Comparison of ENCODE assay signal across 8 cellular contexts in the genomic region with DNA sequence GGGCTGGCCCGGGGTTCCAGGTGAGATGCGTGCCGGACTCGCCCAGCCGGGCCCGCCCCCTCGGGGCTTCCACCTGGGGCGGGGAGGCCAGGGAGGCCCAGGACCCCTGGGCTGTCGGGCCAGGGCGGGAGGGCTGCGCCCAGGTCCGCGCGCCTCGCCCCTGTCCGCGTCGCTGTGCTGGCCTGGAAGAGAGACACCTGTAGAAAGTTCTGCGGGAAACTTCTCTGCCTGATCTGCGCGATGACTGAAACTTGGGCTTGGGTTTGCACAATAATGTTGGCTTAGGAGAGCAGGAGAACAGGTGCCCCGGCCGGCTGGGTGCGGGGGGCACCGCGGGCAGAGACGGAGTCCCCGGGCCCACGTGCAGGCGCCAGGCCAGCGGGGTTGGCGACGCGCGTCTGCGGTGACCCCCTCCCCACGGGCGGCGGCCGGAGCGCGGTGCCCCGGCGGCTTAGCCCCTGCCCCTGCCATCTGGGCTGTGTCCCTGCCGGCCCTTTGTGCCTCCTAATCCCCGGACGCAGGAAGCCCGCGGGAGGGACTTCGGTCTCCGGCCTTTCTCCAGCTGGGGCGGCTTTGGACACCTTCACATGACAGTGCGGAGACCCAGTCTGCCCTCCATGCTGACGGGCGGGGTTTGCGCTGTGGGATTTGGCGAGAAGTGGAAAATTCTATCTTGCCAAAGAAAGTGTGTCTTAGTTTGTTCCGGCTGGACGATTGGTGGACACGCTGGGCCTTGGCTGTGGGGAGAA. TPM values are rescaled to one million over a fixed set of nuclear protein-coding genes. Genes with fewer than 3 reads are reported as not detected.
DNase-seq lines count a peak whose midpoint lies in the region; ATAC-seq, FAIRE-seq and TF ChIP-seq lines count a peak whose summit lies in the region.

No MANE protein-coding gene starts in this region.

- peaks cover 33% of the 10 kb centered on the region for H3F3A ChIP-seq in neural progenitor cell (ENCODE audit: low read depth)

- 7% methylated on average over 12 of the region's 60 CpGs; no CpG with 5 or more reads in 1 of the 2 experiments for WGBS in H1 (ENCODE audit: extremely low coverage in 1 of 2, insufficient coverage in 1 of 2, insufficient read length in 1 of 2, insufficient replicate concordance in 2 of 2, low coverage in 1 of 2, low lambda C conversion rate in 2 of 2, missing lambda C conversion rate in 1 of 2), 2 experiments

- H3K27ac Mint-ChIP-seq in neural progenitor cell: no peak overlapping the region

- no peak overlapping the region for H3K23ac ChIP-seq in H1 (ENCODE audit: insufficient read length)

- peaks cover 21% of the 10 kb centered on the region for H3K4me1 Mint-ChIP-seq in neural progenitor cell

- H3K4me3 ChIP-seq in H1 (ENCODE audit: extremely low read depth in 1 of 4, insufficient read depth in 2 of 4, low read depth in 3 of 4, low read length in 4 of 4) (peak overlapping the region; percentile 53 to 93 (median 63)), neural progenitor cell (peak overlapping the region; percentile 87)

- H2BK15ac ChIP-seq in H1 (ENCODE audit: low read length): no peak overlapping the region

- H2AFZ ChIP-seq in H1 (ENCODE audit: low read length) (no peak overlapping the region), neural progenitor cell (replicated peaks) (peak overlapping the region; percentile 23)

- H3K9ac ChIP-seq in H1 (replicated peaks in 1 of 4; ENCODE audit: extremely low read depth in 1 of 4, low read depth in 3 of 4, low read length in 3 of 4) (peak overlapping the region in 2 of 4 experiments; percentile 29 to 55; a peak in 3 of 7 replicates), neural progenitor cell (no peak overlapping the region)

- H4K20me1 ChIP-seq in H1 (replicated peaks in 1 of 2; ENCODE audit: control insufficient read depth in 1 of 2, insufficient read depth in 2 of 2, low read length in 2 of 2) (peaks cover 3 to 18% of the 10 kb centered on the region in 2 experiments), neural progenitor cell (ENCODE audit: low read depth) (peaks cover 47% of the 10 kb centered on the region)

- no peak overlapping the region for H2AK5ac ChIP-seq in H1 (ENCODE audit: low read depth, low read length)

- no peak for FAIRE-seq in H1 (lab: Jason Lieb, UNC)

- H2BK120ac ChIP-seq in H1 (replicated peaks; ENCODE audit: low read depth, low read length): no peak overlapping the region

- peaks cover 2% of the 10 kb centered on the region; the same call in 1 of the 2 replicates for H3K79me1 ChIP-seq in H1 (ENCODE audit: low read depth, low read length)

- peaks cover 22% of the 10 kb centered on the region for H3K27me3 Mint-ChIP-seq in neural progenitor cell (ENCODE audit: insufficient read depth, low read depth)

- no peak overlapping the region for H3K14ac ChIP-seq in H1 (ENCODE audit: insufficient read length)

- H3K79me2 ChIP-seq in H1 (ENCODE audit: control insufficient read depth in 1 of 2, insufficient read depth in 2 of 2, low read length in 2 of 2) (peaks cover 0 to 7% of the 10 kb centered on the region in 2 experiments; a peak in 1 of 4 replicates), neural progenitor cell (ENCODE audit: low read depth) (peaks cover 32% of the 10 kb centered on the region)

- no peak for TF ChIP-seq EP300 in H1 (IDR thresholded peaks at IDR 0.05; ENCODE audit: borderline replicate concordance in 1 of 2, low read depth in 2 of 2, low read length in 2 of 2)

- no peak overlapping the region for H3K18ac ChIP-seq in H1 (ENCODE audit: extremely low read depth, low read length)

- H3K36me3 ChIP-seq in H1 (ENCODE audit: control insufficient read depth in 2 of 4, insufficient read depth in 4 of 4, low read length in 3 of 4): peaks cover 0 to 22% (median 4%) of the 10 kb centered on the region in 4 experiments; a peak in 5 of 8 replicates
- no peaks in the 10 kb centered on the region for H3K36me3 ChIP-seq in neural progenitor cell

- H3K9me3 ChIP-seq in H1 (ENCODE audit: insufficient read depth in 2 of 2, low read depth in 1 of 2, low read length in 1 of 2): no peaks in the 10 kb centered on the region
- H3K9me3 ChIP-seq in neural progenitor cell (ENCODE audit: low read depth): no peaks in the 10 kb centered on the region

- POLR2A ChIA-PET in H1 (lab: Charles Lee; ENCODE audit: partially characterized antibody): interaction anchor here (0.8 to 2.9 kb wide), 10 partner anchors 9 to 75 kb away, joined by 3 to 23 read pairs (median 4); a partner anchor contains a TSS

- H3K27me3 ChIP-seq in H1 (replicated peaks in 1 of 4; ENCODE audit: control insufficient read depth in 3 of 4, extremely low read depth in 1 of 4, insufficient read depth in 3 of 4, low read length in 3 of 4) (no peaks in the 10 kb centered on the region; a peak in 1 of 7 replicates), neural progenitor cell (no peaks in the 10 kb centered on the region)

- no peak overlapping the region for H3K4ac ChIP-seq in H1 (replicated peaks; ENCODE audit: insufficient read length, low read depth, low read length)

- no peak for ATAC-seq in HG03039 (IDR thresholded peaks at IDR 0.05; ENCODE audit: unreplicated experiment)

- CTCF ChIA-PET in H1 (lab: Charles Lee; ENCODE audit: partially characterized antibody): interaction anchor here (0.6 to 3.4 kb wide), 14 partner anchors 8 to 1760 kb away, joined by 3 to 16 read pairs (median 4); a partner anchor contains a TSS

- no peak for TF ChIP-seq RAD21 in H1 (IDR thresholded peaks at IDR 0.05 in 1 of 2, conservative IDR thresholded peaks at IDR 0.05 in 1 of 2; ENCODE audit: low read depth in 2 of 2, low read length in 2 of 2)

- TF ChIP-seq POLR2A in H1 (IDR thresholded peaks at IDR 0.05; ENCODE audit: control extremely low read depth in 1 of 2, low read depth in 2 of 2, low read length in 2 of 2): no peak

- H3K27ac ChIP-seq in H1 (ENCODE audit: low read depth, low read length) (no peak overlapping the region), neural progenitor cell (no peak overlapping the region)

- peaks cover 11% of the 10 kb centered on the region; the same call in 1 of the 2 replicates for H3K23me2 ChIP-seq in H1 (ENCODE audit: low read depth, low read length)

- H2BK12ac ChIP-seq in H1 (ENCODE audit: low read depth, low read length): no peak overlapping the region

- no peak overlapping the region for H2BK5ac ChIP-seq in H1 (ENCODE audit: low read depth, low read length)

- H3K56ac ChIP-seq in H1 (replicated peaks; ENCODE audit: insufficient read length, low read depth, low read length): peak overlapping the region; percentile 39

- H3K4me2 ChIP-seq in H1 (ENCODE audit: insufficient read depth in 1 of 2, low read depth in 2 of 2, low read length in 2 of 2): peak overlapping the region; percentile 75 to 91
- peak overlapping the region; percentile 97 for H3K4me2 ChIP-seq in neural progenitor cell

- peak overlapping the region; percentile 52 for H4K91ac ChIP-seq in H1 (replicated peaks; ENCODE audit: insufficient read length, low read length)

- H2BK20ac ChIP-seq in H1 (ENCODE audit: low read length): no peak overlapping the region

- peak overlapping the region; percentile 64 for H4K5ac ChIP-seq in H1 (ENCODE audit: insufficient read length, low read depth, low read length)

- H4K8ac ChIP-seq in H1 (ENCODE audit: extremely low read depth, insufficient read depth, low read length): no peak overlapping the region; the same call in 1 of the 2 replicates

- H3K4me1 ChIP-seq in H1 (replicated peaks in 1 of 4; ENCODE audit: control insufficient read depth in 3 of 4, insufficient read depth in 4 of 4, low read length in 3 of 4) (peaks cover 0 to 14% (median 6%) of the 10 kb centered on the region in 4 experiments; a peak in 6 of 7 replicates), neural progenitor cell (peaks cover 7% of the 10 kb centered on the region)

- peak; percentile 62 for DNase-seq in activated CD8-positive, alpha-beta memory T cell treated with anti-CD3 and anti-CD28 coated beads for 24 hours
- no peak for DNase-seq in activated CD8-positive, alpha-beta memory T cell treated with anti-CD3 and anti-CD28 coated beads, Interleukin-2, amount 50 U/mL, for 48 hours
- peak; percentile 63 for DNase-seq in NCI-H69 (lab: John Stamatoyannopoulos, UW)
- peak in 1 of 2 experiments; percentile 66 for DNase-seq in H1 (ENCODE audit: low read depth in 1 of 2, low spot score in 2 of 2)
- peak; percentile 93 for DNase-seq in neural progenitor cell (ENCODE audit: low spot score)
- DNase-seq in stimulated activated CD8-positive, alpha-beta memory T cell treated with anti-CD3 and anti-CD28 coated beads, Interleukin-4, amount 100 ng/mL, for 48 hours: no peak
- DNase-seq in middle frontal gyrus (ENCODE audit: extremely low spot score, low spot score): no peak

- peaks cover 8% of the 10 kb centered on the region for H3K36me3 Mint-ChIP-seq in neural progenitor cell

- H3K9me3 Mint-ChIP-seq in neural progenitor cell: no peaks in the 10 kb centered on the region

- TF ChIP-seq CTCF in H1 (IDR thresholded peaks at IDR 0.05; ENCODE audit: control extremely low read depth in 1 of 3, insufficient read depth in 1 of 3, low read depth in 1 of 3, low read length in 3 of 3) (no peak), neural progenitor cell (IDR thresholded peaks at IDR 0.05) (no peak)

- peak overlapping the region; percentile 77 for H3K4me3 Mint-ChIP-seq in neural progenitor cell

RNA-seq across cellular contexts. Expression of a gene that starts 0.5 kb away (rescaled TPM):
- 64.5 and 66.6 TPM in 2 replicates for total RNA-seq in H1 (2021; fragmentation: NEBNext Ultra II Directional; extraction: Animal tissue kit (Norgen Biotek cat#: 25700))
- polyA plus RNA-seq in H1 (2011; rRNA removed): 77.1 and 126 TPM in 2 replicates
- 90.7 TPM for polyA plus RNA-seq in H1 (2011; cell fraction: cytosol; rRNA removed)
- 171 TPM for polyA plus RNA-seq in H1 (2011; cell fraction: nucleus; rRNA removed)
- polyA plus RNA-seq in H1 (2012, experiment 1 of 2): 38.9 to 72.3 TPM (median 69.7 TPM) in 4 replicates
- polyA plus RNA-seq in H1 (2012, experiment 2 of 2): 58.3 TPM
- 47.7 TPM for polyA plus RNA-seq in H1 (2013, experiment 1 of 2)
- polyA plus RNA-seq in H1 (2013, experiment 2 of 2): 43.3 TPM
- polyA minus RNA-seq in H1 (2011; rRNA and poly(A)+ RNA removed): 22.8 and 39.6 TPM in 2 replicates
- polyA minus RNA-seq in H1 (2011; cell fraction: cytosol; rRNA and poly(A)+ RNA removed): 33.2 TPM
- 44.7 TPM for polyA minus RNA-seq in H1 (2011; cell fraction: nucleus; rRNA and poly(A)+ RNA removed)
- 16.6 and 60.2 TPM in 2 replicates for total RNA-seq in neural progenitor cell (ENCODE audit: low replicate concordance)

RNA-seq across cellular contexts. Expression of a gene that starts 9.7 kb away (rescaled TPM):
- 43.6 and 44.8 TPM in 2 replicates for total RNA-seq in H1 (2021; fragmentation: NEBNext Ultra II Directional; extraction: Animal tissue kit (Norgen Biotek cat#: 25700))
- polyA plus RNA-seq in H1 (2011; rRNA removed): 60.3 and 68.1 TPM in 2 replicates
- 52.7 TPM for polyA plus RNA-seq in H1 (2011; cell fraction: cytosol; rRNA removed)
- 106 TPM for polyA plus RNA-seq in H1 (2011; cell fraction: nucleus; rRNA removed)
- 41.4 to 67.2 TPM (median 56.3 TPM) in 4 replicates for polyA plus RNA-seq in H1 (2012, experiment 1 of 2)
- polyA plus RNA-seq in H1 (2012, experiment 2 of 2): 63.3 TPM
- 32.9 TPM for polyA plus RNA-seq in H1 (2013, experiment 1 of 2)
- 29.0 TPM for polyA plus RNA-seq in H1 (2013, experiment 2 of 2)
- polyA minus RNA-seq in H1 (2011; rRNA and poly(A)+ RNA removed): 35.2 and 45.8 TPM in 2 replicates
- polyA minus RNA-seq in H1 (2011; cell fraction: cytosol; rRNA and poly(A)+ RNA removed): 14.6 TPM
- 18.1 TPM for polyA minus RNA-seq in H1 (2011; cell fraction: nucleus; rRNA and poly(A)+ RNA removed)
- 20.5 and 47.8 TPM in 2 replicates for total RNA-seq in neural progenitor cell (ENCODE audit: low replicate concordance)

RNA-seq across cellular contexts. Expression of a gene that starts 10.6 kb away (rescaled TPM):
- 28.9 and 32.3 TPM in 2 replicates for total RNA-seq in H1 (2021; fragmentation: NEBNext Ultra II Directional; extraction: Animal tissue kit (Norgen Biotek cat#: 25700))
- polyA plus RNA-seq in H1 (2011; rRNA removed): 6.7 and 10.6 TPM in 2 replicates
- 6.0 TPM for polyA plus RNA-seq in H1 (2011; cell fraction: cytosol; rRNA removed)
- polyA plus RNA-seq in H1 (2011; cell fraction: nucleus; rRNA removed): 36.0 TPM
- polyA plus RNA-seq in H1 (2012, experiment 1 of 2): 10.0 to 15.3 TPM (median 14.4 TPM) in 4 replicates
- 12.7 TPM for polyA plus RNA-seq in H1 (2012, experiment 2 of 2)
- polyA plus RNA-seq in H1 (2013, experiment 1 of 2): 8.6 TPM
- 8.0 TPM for polyA plus RNA-seq in H1 (2013, experiment 2 of 2)
- polyA minus RNA-seq in H1 (2011; rRNA and poly(A)+ RNA removed): 9.0 and 13.9 TPM in 2 replicates
- 8.7 TPM for polyA minus RNA-seq in H1 (2011; cell fraction: cytosol; rRNA and poly(A)+ RNA removed)
- polyA minus RNA-seq in H1 (2011; cell fraction: nucleus; rRNA and poly(A)+ RNA removed): 19.4 TPM
- total RNA-seq in neural progenitor cell (ENCODE audit: low replicate concordance): 5.7 and 12.6 TPM in 2 replicates

Comparison
In these comparisons a context has a peak if more than half of its experiments do, and no peak if none do; other contexts are left out.
1. DNase-seq: peak in activated CD8-positive, alpha-beta memory T cell treated with anti-CD3 and anti-CD28 coated beads for 24 hours (single experiment), NCI-H69 (single experiment) and neural progenitor cell (single experiment); none in activated CD8-positive, alpha-beta memory T cell treated with anti-CD3 and anti-CD28 coated beads, Interleukin-2, amount 50 U/mL, for 48 hours (single experiment), stimulated activated CD8-positive, alpha-beta memory T cell treated with anti-CD3 and anti-CD28 coated beads, Interleukin-4, amount 100 ng/mL, for 48 hours (single experiment) and middle frontal gyrus (single experiment).